1 cellular context compared by ENCODE assay signal in the genomic region with DNA sequence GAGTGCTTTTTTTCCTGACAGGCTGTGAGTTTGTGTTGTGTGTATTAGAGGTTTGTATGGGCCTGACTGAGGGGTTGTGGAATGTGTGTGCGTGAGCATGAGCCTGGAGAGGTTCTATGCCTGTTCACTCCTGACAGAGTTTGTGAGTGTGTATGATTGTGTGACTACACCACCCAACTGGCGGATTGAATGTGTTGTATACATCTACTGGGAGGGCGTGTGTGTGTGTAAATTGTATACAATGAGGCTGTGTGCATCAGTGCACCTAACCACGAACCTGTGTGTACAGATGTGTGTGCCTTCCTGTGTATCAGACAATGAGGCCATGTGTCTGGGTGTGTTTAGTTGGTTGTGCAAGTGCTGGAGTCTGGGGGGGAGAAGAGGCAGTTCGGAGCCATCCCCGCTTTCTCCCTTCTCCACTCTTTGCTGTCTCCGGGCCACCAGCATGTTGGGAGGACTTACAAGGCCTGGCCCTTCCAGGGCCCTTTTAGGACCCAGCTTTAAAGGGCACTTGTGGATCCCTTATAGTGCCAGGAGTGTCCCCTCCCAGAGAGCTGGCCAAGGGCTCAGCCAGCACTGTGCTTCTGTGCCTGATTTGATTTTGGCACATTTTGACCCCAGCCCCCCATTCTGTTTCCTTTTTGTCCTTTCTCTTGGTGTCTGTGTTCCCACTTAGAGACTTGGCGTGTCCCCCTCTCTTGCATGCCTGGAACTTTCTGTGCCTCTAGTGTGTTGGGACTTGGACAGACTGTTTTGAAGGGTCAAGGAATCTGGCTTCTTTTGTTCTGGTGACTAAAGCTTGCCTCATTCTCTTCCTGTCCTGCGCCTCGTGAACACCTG.
TF ChIP-seq lines count a peak whose summit lies in the region.

No MANE protein-coding gene starts in this region.

TF ChIP-seq in HepG2, 621 proteins besides CTCF, POLR2A, EP300 and RAD21 (continues in another document):
- TF ChIP-seq, protein P1, sequence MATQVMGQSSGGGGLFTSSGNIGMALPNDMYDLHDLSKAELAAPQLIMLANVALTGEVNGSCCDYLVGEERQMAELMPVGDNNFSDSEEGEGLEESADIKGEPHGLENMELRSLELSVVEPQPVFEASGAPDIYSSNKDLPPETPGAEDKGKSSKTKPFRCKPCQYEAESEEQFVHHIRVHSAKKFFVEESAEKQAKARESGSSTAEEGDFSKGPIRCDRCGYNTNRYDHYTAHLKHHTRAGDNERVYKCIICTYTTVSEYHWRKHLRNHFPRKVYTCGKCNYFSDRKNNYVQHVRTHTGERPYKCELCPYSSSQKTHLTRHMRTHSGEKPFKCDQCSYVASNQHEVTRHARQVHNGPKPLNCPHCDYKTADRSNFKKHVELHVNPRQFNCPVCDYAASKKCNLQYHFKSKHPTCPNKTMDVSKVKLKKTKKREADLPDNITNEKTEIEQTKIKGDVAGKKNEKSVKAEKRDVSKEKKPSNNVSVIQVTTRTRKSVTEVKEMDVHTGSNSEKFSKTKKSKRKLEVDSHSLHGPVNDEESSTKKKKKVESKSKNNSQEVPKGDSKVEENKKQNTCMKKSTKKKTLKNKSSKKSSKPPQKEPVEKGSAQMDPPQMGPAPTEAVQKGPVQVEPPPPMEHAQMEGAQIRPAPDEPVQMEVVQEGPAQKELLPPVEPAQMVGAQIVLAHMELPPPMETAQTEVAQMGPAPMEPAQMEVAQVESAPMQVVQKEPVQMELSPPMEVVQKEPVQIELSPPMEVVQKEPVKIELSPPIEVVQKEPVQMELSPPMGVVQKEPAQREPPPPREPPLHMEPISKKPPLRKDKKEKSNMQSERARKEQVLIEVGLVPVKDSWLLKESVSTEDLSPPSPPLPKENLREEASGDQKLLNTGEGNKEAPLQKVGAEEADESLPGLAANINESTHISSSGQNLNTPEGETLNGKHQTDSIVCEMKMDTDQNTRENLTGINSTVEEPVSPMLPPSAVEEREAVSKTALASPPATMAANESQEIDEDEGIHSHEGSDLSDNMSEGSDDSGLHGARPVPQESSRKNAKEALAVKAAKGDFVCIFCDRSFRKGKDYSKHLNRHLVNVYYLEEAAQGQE (IDR thresholded peaks at IDR 0.05; ENCODE audit: borderline replicate concordance in 1 of 2, low read depth in 1 of 2, low read length in 2 of 2), result peak in 1 of 2 experiments; percentile 33; a peak in 1 of 4 replicates
- TF ChIP-seq, protein P2, sequence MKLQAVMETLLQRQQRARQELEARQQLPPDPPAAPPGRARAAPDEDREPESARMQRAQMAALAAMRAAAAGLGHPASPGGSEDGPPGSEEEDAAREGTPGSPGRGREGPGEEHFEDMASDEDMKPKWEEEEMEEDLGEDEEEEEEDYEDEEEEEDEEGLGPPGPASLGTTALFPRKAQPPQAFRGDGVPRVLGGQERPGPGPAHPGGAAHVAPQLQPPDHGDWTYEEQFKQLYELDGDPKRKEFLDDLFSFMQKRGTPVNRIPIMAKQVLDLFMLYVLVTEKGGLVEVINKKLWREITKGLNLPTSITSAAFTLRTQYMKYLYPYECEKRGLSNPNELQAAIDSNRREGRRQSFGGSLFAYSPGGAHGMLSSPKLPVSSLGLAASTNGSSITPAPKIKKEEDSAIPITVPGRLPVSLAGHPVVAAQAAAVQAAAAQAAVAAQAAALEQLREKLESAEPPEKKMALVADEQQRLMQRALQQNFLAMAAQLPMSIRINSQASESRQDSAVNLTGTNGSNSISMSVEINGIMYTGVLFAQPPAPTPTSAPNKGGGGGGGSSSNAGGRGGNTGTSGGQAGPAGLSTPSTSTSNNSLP (IDR thresholded peaks at IDR 0.05; ENCODE audit: low read depth, low read length), result no peak
- TF ChIP-seq ZNF746 (CRISPR knock-in tag; IDR thresholded peaks at IDR 0.05), result no peak
- TF ChIP-seq, protein P3, sequence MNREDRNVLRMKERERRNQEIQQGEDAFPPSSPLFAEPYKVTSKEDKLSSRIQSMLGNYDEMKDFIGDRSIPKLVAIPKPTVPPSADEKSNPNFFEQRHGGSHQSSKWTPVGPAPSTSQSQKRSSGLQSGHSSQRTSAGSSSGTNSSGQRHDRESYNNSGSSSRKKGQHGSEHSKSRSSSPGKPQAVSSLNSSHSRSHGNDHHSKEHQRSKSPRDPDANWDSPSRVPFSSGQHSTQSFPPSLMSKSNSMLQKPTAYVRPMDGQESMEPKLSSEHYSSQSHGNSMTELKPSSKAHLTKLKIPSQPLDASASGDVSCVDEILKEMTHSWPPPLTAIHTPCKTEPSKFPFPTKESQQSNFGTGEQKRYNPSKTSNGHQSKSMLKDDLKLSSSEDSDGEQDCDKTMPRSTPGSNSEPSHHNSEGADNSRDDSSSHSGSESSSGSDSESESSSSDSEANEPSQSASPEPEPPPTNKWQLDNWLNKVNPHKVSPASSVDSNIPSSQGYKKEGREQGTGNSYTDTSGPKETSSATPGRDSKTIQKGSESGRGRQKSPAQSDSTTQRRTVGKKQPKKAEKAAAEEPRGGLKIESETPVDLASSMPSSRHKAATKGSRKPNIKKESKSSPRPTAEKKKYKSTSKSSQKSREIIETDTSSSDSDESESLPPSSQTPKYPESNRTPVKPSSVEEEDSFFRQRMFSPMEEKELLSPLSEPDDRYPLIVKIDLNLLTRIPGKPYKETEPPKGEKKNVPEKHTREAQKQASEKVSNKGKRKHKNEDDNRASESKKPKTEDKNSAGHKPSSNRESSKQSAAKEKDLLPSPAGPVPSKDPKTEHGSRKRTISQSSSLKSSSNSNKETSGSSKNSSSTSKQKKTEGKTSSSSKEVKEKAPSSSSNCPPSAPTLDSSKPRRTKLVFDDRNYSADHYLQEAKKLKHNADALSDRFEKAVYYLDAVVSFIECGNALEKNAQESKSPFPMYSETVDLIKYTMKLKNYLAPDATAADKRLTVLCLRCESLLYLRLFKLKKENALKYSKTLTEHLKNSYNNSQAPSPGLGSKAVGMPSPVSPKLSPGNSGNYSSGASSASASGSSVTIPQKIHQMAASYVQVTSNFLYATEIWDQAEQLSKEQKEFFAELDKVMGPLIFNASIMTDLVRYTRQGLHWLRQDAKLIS (CRISPR knock-in tag; IDR thresholded peaks at IDR 0.05), result no peak
- no peak for TF ChIP-seq SNAI1 (CRISPR knock-in tag; IDR thresholded peaks at IDR 0.05; ENCODE audit: borderline replicate concordance)
- TF ChIP-seq ZFP1 (CRISPR knock-in tag; IDR thresholded peaks at IDR 0.05), result no peak
- TF ChIP-seq BRCA1 (CRISPR knock-in tag; IDR thresholded peaks at IDR 0.05), result no peak
- TF ChIP-seq ZBTB1 (CRISPR knock-in tag; IDR thresholded peaks at IDR 0.05; ENCODE audit: borderline replicate concordance), result no peak
- TF ChIP-seq, protein P4, sequence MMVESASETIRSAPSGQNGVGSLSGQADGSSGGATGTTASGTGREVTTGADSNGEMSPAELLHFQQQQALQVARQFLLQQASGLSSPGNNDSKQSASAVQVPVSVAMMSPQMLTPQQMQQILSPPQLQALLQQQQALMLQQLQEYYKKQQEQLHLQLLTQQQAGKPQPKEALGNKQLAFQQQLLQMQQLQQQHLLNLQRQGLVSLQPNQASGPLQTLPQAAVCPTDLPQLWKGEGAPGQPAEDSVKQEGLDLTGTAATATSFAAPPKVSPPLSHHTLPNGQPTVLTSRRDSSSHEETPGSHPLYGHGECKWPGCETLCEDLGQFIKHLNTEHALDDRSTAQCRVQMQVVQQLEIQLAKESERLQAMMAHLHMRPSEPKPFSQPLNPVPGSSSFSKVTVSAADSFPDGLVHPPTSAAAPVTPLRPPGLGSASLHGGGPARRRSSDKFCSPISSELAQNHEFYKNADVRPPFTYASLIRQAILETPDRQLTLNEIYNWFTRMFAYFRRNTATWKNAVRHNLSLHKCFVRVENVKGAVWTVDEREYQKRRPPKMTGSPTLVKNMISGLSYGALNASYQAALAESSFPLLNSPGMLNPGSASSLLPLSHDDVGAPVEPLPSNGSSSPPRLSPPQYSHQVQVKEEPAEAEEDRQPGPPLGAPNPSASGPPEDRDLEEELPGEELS (CRISPR knock-in tag; IDR thresholded peaks at IDR 0.05), result peak; percentile 48; the same call in 1 of the 2 replicates
- no peak for TF ChIP-seq ZNF614 (CRISPR knock-in tag; IDR thresholded peaks at IDR 0.05; ENCODE audit: borderline replicate concordance)
- TF ChIP-seq THYN1 (CRISPR knock-in tag; IDR thresholded peaks at IDR 0.05; ENCODE audit: borderline replicate concordance, low read depth), result no peak
- peak; percentile 73; the same call in 1 of the 2 replicates for TF ChIP-seq SAP130 (CRISPR knock-in tag; IDR thresholded peaks at IDR 0.05; ENCODE audit: low read depth)
- TF ChIP-seq, protein P5, sequence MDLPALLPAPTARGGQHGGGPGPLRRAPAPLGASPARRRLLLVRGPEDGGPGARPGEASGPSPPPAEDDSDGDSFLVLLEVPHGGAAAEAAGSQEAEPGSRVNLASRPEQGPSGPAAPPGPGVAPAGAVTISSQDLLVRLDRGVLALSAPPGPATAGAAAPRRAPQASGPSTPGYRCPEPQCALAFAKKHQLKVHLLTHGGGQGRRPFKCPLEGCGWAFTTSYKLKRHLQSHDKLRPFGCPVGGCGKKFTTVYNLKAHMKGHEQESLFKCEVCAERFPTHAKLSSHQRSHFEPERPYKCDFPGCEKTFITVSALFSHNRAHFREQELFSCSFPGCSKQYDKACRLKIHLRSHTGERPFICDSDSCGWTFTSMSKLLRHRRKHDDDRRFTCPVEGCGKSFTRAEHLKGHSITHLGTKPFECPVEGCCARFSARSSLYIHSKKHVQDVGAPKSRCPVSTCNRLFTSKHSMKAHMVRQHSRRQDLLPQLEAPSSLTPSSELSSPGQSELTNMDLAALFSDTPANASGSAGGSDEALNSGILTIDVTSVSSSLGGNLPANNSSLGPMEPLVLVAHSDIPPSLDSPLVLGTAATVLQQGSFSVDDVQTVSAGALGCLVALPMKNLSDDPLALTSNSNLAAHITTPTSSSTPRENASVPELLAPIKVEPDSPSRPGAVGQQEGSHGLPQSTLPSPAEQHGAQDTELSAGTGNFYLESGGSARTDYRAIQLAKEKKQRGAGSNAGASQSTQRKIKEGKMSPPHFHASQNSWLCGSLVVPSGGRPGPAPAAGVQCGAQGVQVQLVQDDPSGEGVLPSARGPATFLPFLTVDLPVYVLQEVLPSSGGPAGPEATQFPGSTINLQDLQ (CRISPR knock-in tag; IDR thresholded peaks at IDR 0.05), result peak; percentile 65; the same call in 1 of the 2 replicates
- TF ChIP-seq MTA1 (CRISPR knock-in tag; IDR thresholded peaks at IDR 0.05; ENCODE audit: borderline replicate concordance), result no peak
- no peak for TF ChIP-seq FOXA1 (IDR thresholded peaks at IDR 0.05)
- peak; percentile 72 for TF ChIP-seq FOXA1 (CRISPR knock-in tag; IDR thresholded peaks at IDR 0.05)
- TF ChIP-seq, protein P6, sequence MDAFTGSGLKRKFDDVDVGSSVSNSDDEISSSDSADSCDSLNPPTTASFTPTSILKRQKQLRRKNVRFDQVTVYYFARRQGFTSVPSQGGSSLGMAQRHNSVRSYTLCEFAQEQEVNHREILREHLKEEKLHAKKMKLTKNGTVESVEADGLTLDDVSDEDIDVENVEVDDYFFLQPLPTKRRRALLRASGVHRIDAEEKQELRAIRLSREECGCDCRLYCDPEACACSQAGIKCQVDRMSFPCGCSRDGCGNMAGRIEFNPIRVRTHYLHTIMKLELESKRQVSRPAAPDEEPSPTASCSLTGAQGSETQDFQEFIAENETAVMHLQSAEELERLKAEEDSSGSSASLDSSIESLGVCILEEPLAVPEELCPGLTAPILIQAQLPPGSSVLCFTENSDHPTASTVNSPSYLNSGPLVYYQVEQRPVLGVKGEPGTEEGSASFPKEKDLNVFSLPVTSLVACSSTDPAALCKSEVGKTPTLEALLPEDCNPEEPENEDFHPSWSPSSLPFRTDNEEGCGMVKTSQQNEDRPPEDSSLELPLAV (CRISPR knock-in tag; conservative IDR thresholded peaks at IDR 0.05; ENCODE audit: low read depth), result no peak
- TF ChIP-seq PHF20 (CRISPR knock-in tag; IDR thresholded peaks at IDR 0.05), result no peak
- no peak for TF ChIP-seq RFX1 (IDR thresholded peaks at IDR 0.05)
- no peak for TF ChIP-seq NONO (IDR thresholded peaks at IDR 0.05)
- no peak for TF ChIP-seq NONO (CRISPR knock-in tag; conservative IDR thresholded peaks at IDR 0.05)
- no peak for TF ChIP-seq SIX1 (CRISPR knock-in tag; IDR thresholded peaks at IDR 0.05; ENCODE audit: borderline replicate concordance)
- no peak for TF ChIP-seq AGO1 (IDR thresholded peaks at IDR 0.05; ENCODE audit: low read depth, low read length, poor library complexity, severe bottlenecking)
- TF ChIP-seq DMAP1 (CRISPR knock-in tag; IDR thresholded peaks at IDR 0.05), result no peak
- no peak for TF ChIP-seq ZBTB20 (CRISPR knock-in tag; IDR thresholded peaks at IDR 0.05; ENCODE audit: borderline replicate concordance, low read depth)
- TF ChIP-seq, protein P7, sequence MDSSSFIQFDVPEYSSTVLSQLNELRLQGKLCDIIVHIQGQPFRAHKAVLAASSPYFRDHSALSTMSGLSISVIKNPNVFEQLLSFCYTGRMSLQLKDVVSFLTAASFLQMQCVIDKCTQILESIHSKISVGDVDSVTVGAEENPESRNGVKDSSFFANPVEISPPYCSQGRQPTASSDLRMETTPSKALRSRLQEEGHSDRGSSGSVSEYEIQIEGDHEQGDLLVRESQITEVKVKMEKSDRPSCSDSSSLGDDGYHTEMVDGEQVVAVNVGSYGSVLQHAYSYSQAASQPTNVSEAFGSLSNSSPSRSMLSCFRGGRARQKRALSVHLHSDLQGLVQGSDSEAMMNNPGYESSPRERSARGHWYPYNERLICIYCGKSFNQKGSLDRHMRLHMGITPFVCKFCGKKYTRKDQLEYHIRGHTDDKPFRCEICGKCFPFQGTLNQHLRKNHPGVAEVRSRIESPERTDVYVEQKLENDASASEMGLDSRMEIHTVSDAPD (CRISPR knock-in tag; IDR thresholded peaks at IDR 0.05), result no peak
- TF ChIP-seq SP4 (CRISPR knock-in tag; IDR thresholded peaks at IDR 0.05), result no peak
- TF ChIP-seq, protein P8, sequence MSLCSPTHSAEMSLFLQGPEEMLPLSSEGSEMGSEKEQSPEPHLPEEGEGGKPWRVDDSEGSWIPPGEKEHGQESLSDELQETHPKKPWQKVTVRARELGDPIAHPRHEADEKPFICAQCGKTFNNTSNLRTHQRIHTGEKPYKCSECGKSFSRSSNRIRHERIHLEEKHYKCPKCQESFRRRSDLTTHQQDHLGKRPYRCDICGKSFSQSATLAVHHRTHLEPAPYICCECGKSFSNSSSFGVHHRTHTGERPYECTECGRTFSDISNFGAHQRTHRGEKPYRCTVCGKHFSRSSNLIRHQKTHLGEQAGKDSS (CRISPR knock-in tag; IDR thresholded peaks at IDR 0.05; ENCODE audit: borderline replicate concordance, low read depth), result 0 out of 2 replicates have a peak, but pooled peaks have one; percentile 33
- TF ChIP-seq, protein P9, sequence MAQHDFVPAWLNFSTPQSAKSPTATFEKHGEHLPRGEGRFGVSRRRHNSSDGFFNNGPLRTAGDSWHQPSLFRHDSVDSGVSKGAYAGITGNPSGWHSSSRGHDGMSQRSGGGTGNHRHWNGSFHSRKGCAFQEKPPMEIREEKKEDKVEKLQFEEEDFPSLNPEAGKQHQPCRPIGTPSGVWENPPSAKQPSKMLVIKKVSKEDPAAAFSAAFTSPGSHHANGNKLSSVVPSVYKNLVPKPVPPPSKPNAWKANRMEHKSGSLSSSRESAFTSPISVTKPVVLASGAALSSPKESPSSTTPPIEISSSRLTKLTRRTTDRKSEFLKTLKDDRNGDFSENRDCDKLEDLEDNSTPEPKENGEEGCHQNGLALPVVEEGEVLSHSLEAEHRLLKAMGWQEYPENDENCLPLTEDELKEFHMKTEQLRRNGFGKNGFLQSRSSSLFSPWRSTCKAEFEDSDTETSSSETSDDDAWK (CRISPR knock-in tag; IDR thresholded peaks at IDR 0.05), result no peak
- TF ChIP-seq, protein P10, sequence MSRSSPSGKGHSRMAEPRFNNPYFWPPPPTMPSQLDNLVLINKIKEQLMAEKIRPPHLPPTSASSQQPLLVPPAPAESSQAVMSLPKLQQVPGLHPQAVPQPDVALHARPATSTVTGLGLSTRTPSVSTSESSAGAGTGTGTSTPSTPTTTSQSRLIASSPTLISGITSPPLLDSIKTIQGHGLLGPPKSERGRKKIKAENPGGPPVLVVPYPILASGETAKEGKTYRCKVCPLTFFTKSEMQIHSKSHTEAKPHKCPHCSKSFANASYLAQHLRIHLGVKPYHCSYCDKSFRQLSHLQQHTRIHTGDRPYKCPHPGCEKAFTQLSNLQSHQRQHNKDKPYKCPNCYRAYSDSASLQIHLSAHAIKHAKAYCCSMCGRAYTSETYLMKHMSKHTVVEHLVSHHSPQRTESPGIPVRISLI (CRISPR knock-in tag; IDR thresholded peaks at IDR 0.05; ENCODE audit: borderline replicate concordance), result no peak
- no peak for TF ChIP-seq SRSF1 (optimal IDR thresholded peaks at IDR 0.05; ENCODE audit: low read depth, low read length)
- TF ChIP-seq ASH2L (IDR thresholded peaks at IDR 0.05; ENCODE audit: insufficient read length, low read depth, low read length), result no peak
